ENCODE assay signal across 8 cellular contexts in genomic region chr11:26331911-26332571, GRCh38. TPM values are rescaled to one million over a fixed set of nuclear protein-coding genes. Genes with fewer than 3 reads are reported as not detected.
A peak's percentile ranks its signal among the peaks of the same experiment; 100 is the strongest.
DNase-seq lines count a peak whose midpoint lies in the region; TF ChIP-seq lines count a peak whose summit lies in the region.

Gene ANO3, plus strand, starts transcription at chr11:26332130. Its CDS starts 146 bp downstream, at chr11:26332276.

- CTCF ChIA-PET in activated CD4-positive, alpha-beta memory T cell treated with anti-CD3 and anti-CD28 coated beads for 36 hours (lab: Charles Lee) = no interaction called here
- CTCF ChIA-PET in activated CD4-positive, alpha-beta memory T cell treated with anti-CD3 and anti-CD28 coated beads, Interleukin-2, amount 10 ng/mL, durations not matched to agents 7 days and 5 days (lab: Charles Lee) = no interaction called here

- H3K9ac ChIP-seq in neural cell (ENCODE audit: low read length) = peak within 1 kb of the TSS; percentile 8

- POLR2A ChIA-PET in activated CD4-positive, alpha-beta memory T cell treated with anti-CD3 and anti-CD28 coated beads for 36 hours (lab: Charles Lee) = no interaction called here
- POLR2A ChIA-PET in activated CD4-positive, alpha-beta memory T cell treated with anti-CD3 and anti-CD28 coated beads, Interleukin-2, amount 10 ng/mL, durations not matched to agents 7 days and 5 days (lab: Charles Lee) = no interaction called here

- intact Hi-C loops in activated CD4-positive, alpha-beta memory T cell treated with anti-CD3 and anti-CD28 coated beads for 36 hours (cut with micrococcal nuclease) = no loop called here

- H3K9me3 ChIP-seq in neural cell (ENCODE audit: low read length) = no peaks in the 10 kb centered on the region

- TF ChIP-seq RAD21 in neural cell (conservative IDR thresholded peaks at IDR 0.05) = peak; percentile 63

- H3K27ac Mint-ChIP-seq in activated CD4-positive, alpha-beta memory T cell treated with anti-CD3 and anti-CD28 coated beads for 36 hours = no peak within 1 kb of the TSS
- H3K27ac Mint-ChIP-seq in activated CD4-positive, alpha-beta memory T cell treated with anti-CD3 and anti-CD28 coated beads, Interleukin-2, amount 10 ng/mL, durations not matched to agents 7 days and 5 days = no peak within 1 kb of the TSS

- no peaks in the 10 kb centered on the region for H3K27me3 ChIP-seq in neural cell (ENCODE audit: insufficient read depth, low read depth, low read length)

- H3K4me2 ChIP-seq in neural cell (ENCODE audit: low read length) = peak within 1 kb of the TSS; percentile 72

- H3K9me2 ChIP-seq in neural cell (ENCODE audit: insufficient read depth, low read length) = no peaks in the 10 kb centered on the region

- H2AFZ ChIP-seq in neural cell (ENCODE audit: low read depth, low read length) = no peak within 1 kb of the TSS

- H4K20me1 ChIP-seq in neural cell (ENCODE audit: insufficient read depth) = no peaks in the 10 kb centered on the region

- H3K4me3 Mint-ChIP-seq in activated CD4-positive, alpha-beta memory T cell treated with anti-CD3 and anti-CD28 coated beads for 36 hours = no peak within 1 kb of the TSS
- no peak within 1 kb of the TSS for H3K4me3 Mint-ChIP-seq in activated CD4-positive, alpha-beta memory T cell treated with anti-CD3 and anti-CD28 coated beads, Interleukin-2, amount 10 ng/mL, durations not matched to agents 7 days and 5 days

- DNase-seq in activated CD4-positive, alpha-beta memory T cell treated with anti-CD3 and anti-CD28 coated beads for 36 hours = peak; percentile 25
- no peak for DNase-seq in activated CD4-positive, alpha-beta memory T cell treated with anti-CD3 and anti-CD28 coated beads, Interleukin-2, amount 10 ng/mL, durations not matched to agents 7 days and 5 days
- peak; percentile 72 for DNase-seq in H4 (ENCODE audit: low spot score)
- peak; percentile 35 for DNase-seq in LHCN-M2 (ENCODE audit: low read depth)
- peak; percentile 76 for DNase-seq in SK-MEL-5 (ENCODE audit: low read depth, low spot score)
- DNase-seq in fibroblast of mammary gland (ENCODE audit: low read depth) = peak; percentile 79
- no peak for DNase-seq in activated CD4-positive, CD25-positive, alpha-beta regulatory T cell treated with anti-CD3 and anti-CD28 coated beads, Interleukin-2, amount 50 U/mL, for 72 hours

- peak; percentile 10 for TF ChIP-seq EP300 in neural cell (conservative IDR thresholded peaks at IDR 0.05; ENCODE audit: poor library complexity, severe bottlenecking)

- in situ Hi-C loops in SK-MEL-5 (cut with HindIII; ENCODE audit: low pct_unique_long_range_greater_than_20kb, low sequenced_read_pairs) = no loop called here

- peak; percentile 58 for TF ChIP-seq CTCF in fibroblast of mammary gland (conservative IDR thresholded peaks at IDR 0.05; ENCODE audit: control insufficient read depth, insufficient read depth, low read depth, low read length)
- TF ChIP-seq CTCF in neural cell (IDR thresholded peaks at IDR 0.05; ENCODE audit: poor library complexity, severe bottlenecking) = peak; percentile 74

- H3K27ac ChIP-seq in neural cell (ENCODE audit: low read length) = no peak within 1 kb of the TSS

- H3K4me1 Mint-ChIP-seq in activated CD4-positive, alpha-beta memory T cell treated with anti-CD3 and anti-CD28 coated beads for 36 hours (ENCODE audit: low read depth) = no peaks in the 10 kb centered on the region
- H3K4me1 Mint-ChIP-seq in activated CD4-positive, alpha-beta memory T cell treated with anti-CD3 and anti-CD28 coated beads, Interleukin-2, amount 10 ng/mL, durations not matched to agents 7 days and 5 days = no peaks in the 10 kb centered on the region

- peaks cover 2% of the 10 kb centered on the region for H3K9me3 Mint-ChIP-seq in activated CD4-positive, alpha-beta memory T cell treated with anti-CD3 and anti-CD28 coated beads for 36 hours
- H3K9me3 Mint-ChIP-seq in activated CD4-positive, alpha-beta memory T cell treated with anti-CD3 and anti-CD28 coated beads, Interleukin-2, amount 10 ng/mL, durations not matched to agents 7 days and 5 days = peaks cover 2% of the 10 kb centered on the region

- H3K79me2 ChIP-seq in neural cell (replicated peaks; ENCODE audit: insufficient read depth, low read length) = no peaks in the 10 kb centered on the region

- no peaks in the 10 kb centered on the region for H3K36me3 ChIP-seq in neural cell (ENCODE audit: insufficient read depth, low read length)

- no peaks in the 10 kb centered on the region for H3F3A ChIP-seq in neural cell (ENCODE audit: insufficient read depth, low read length, poor library complexity, severe bottlenecking)

- no peaks in the 10 kb centered on the region for H3K36me3 Mint-ChIP-seq in activated CD4-positive, alpha-beta memory T cell treated with anti-CD3 and anti-CD28 coated beads for 36 hours
- no peaks in the 10 kb centered on the region for H3K36me3 Mint-ChIP-seq in activated CD4-positive, alpha-beta memory T cell treated with anti-CD3 and anti-CD28 coated beads, Interleukin-2, amount 10 ng/mL, durations not matched to agents 7 days and 5 days (ENCODE audit: low read depth)

- peaks cover 9% of the 10 kb centered on the region for H3K27me3 Mint-ChIP-seq in activated CD4-positive, alpha-beta memory T cell treated with anti-CD3 and anti-CD28 coated beads for 36 hours
- no peaks in the 10 kb centered on the region for H3K27me3 Mint-ChIP-seq in activated CD4-positive, alpha-beta memory T cell treated with anti-CD3 and anti-CD28 coated beads, Interleukin-2, amount 10 ng/mL, durations not matched to agents 7 days and 5 days

- H3K4me3 ChIP-seq in fibroblast of mammary gland (ENCODE audit: control insufficient read depth, low read depth, low read length) (peak within 1 kb of the TSS; percentile 38), neural cell (ENCODE audit: low read length) (peak within 1 kb of the TSS; percentile 65)

TF ChIP-seq in neural cell, 6 proteins besides CTCF, POLR2A, EP300 and RAD21:
- TF ChIP-seq EZH2 (IDR thresholded peaks at IDR 0.05; ENCODE audit: borderline replicate concordance, insufficient read depth, low read length, poor library complexity, severe bottlenecking) = no peak
- TF ChIP-seq MXI1 (conservative IDR thresholded peaks at IDR 0.05; ENCODE audit: poor library complexity, severe bottlenecking) = peak; percentile 55
- TF ChIP-seq SMC3 (conservative IDR thresholded peaks at IDR 0.05; ENCODE audit: poor library complexity) = peak; percentile 68

RNA-seq across cellular contexts. Expression of gene ANO3, which starts in this region (rescaled TPM):
- not detected for total RNA-seq in activated CD4-positive, alpha-beta memory T cell treated with anti-CD3 and anti-CD28 coated beads for 36 hours
- not detected for total RNA-seq in activated CD4-positive, alpha-beta memory T cell treated with anti-CD3 and anti-CD28 coated beads, Interleukin-2, amount 10 ng/mL, durations not matched to agents 7 days and 5 days
- 0.45 and 1.5 TPM in 2 replicates for total RNA-seq in H4 (2014; rRNA removed; shearing (Covaris generic))
- total RNA-seq in LHCN-M2 (2014; rRNA removed) = not detected in 2 replicates
- not detected for polyA plus RNA-seq in LHCN-M2 (2012)
- total RNA-seq in SK-MEL-5 (2014; rRNA removed; shearing (Covaris generic)) = 1.5 and 2.0 TPM in 2 replicates
- polyA plus RNA-seq in SK-MEL-5 (2015; cell fraction: cytosol; rRNA removed) = 2.8 and 2.9 TPM in 2 replicates
- polyA plus RNA-seq in SK-MEL-5 (2015; cell fraction: nucleus; rRNA removed) = 2.7 and 6.2 TPM in 2 replicates
- polyA plus RNA-seq in neural cell = 0.08 TPM in 1 of 2 replicates, not detected in the other
- 0.12 TPM in 1 of 2 replicates, not detected in the other for polyA minus RNA-seq in neural cell

Comparison
In these comparisons a context has a peak if more than half of its experiments do, and no peak if none do; other contexts are left out.
1. Peak in DNase-seq in activated CD4-positive, alpha-beta memory T cell treated with anti-CD3 and anti-CD28 coated beads for 36 hours; RNA of the gene not detected or under 1 TPM.
2. Peak in DNase-seq in LHCN-M2; RNA of the gene not detected or under 1 TPM.
3. DNase-seq: peak in H4 (single experiment), SK-MEL-5 (single experiment) and fibroblast of mammary gland (single experiment); none in activated CD4-positive, alpha-beta memory T cell treated with anti-CD3 and anti-CD28 coated beads, Interleukin-2, amount 10 ng/mL, durations not matched to agents 7 days and 5 days (single experiment) and activated CD4-positive, CD25-positive, alpha-beta regulatory T cell treated with anti-CD3 and anti-CD28 coated beads, Interleukin-2, amount 50 U/mL, for 72 hours (single experiment).